Comparison of ENCODE assay signal across 9 cellular contexts in genomic region chr5:40957048-40957447, GRCh38. TPM values are rescaled to one million over a fixed set of nuclear protein-coding genes. Genes with fewer than 3 reads are reported as not detected.
"Had no signal": no experiment of that assay in that cellular context is flagged by ENCODE, and none has a peak within 500 bp of the region (broad histone marks: within the 10 kb centered on the region; RNA-seq: fewer than 3 reads in every experiment).

No MANE protein-coding gene starts in this region.

- H3K4me1 ChIP-seq: HAP-1 had no signal

- H3K36me3 Mint-ChIP-seq: IgD-negative memory B cell had no signal

- H3K4me3 ChIP-seq: GM23338, HAP-1 had no signal

- H3K4me3 Mint-ChIP-seq: GM23338, HFFc6, IgD-negative memory B cell had no signal

- H3K27me3 Mint-ChIP-seq: IgD-negative memory B cell had no signal

- H3K36me3 ChIP-seq: HAP-1 had no signal

- H3K27ac Mint-ChIP-seq: GM23338, HFFc6, IgD-negative memory B cell had no signal

- H3K4me1 Mint-ChIP-seq: IgD-negative memory B cell had no signal

- H3K4me2 ChIP-seq: GM23338 had no signal

- H3K9me3 ChIP-seq: HAP-1 had no signal

- H2AFZ ChIP-seq: GM23338 had no signal

- ATAC-seq: GM23338, HCT116 had no signal

- DNase-seq: H7, HFFc6, Kasumi-1, KG1 had no signal

RNA-seq across cellular contexts. Expression of gene C7, which starts 47.8 kb away (rescaled TPM):
- total RNA-seq: HT-29 had no signal
- polyA plus RNA-seq: IgD-negative memory B cell had no signal
